In the genomic region with DNA sequence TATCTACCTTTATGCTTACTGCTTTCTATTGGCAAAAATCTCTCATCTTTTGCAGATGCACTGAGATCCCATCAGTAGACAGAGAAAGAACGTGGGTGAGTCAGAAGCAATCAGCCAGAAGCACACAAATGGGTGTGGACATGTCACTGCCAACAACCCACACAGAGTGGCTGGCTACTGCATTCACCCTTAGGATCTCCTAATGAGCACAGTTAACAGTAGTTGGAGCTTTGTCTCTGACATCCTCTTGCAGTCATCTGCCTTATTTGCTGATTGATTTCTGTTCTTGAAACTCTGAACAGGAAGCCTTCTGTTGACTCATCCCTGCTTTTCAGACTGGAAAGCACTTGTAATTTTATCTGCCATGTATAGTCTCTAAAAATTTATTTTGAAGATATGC, we compare ENCODE assay signal across 11 cellular contexts.
DNase-seq lines count a peak whose midpoint lies in the region; ATAC-seq and TF ChIP-seq lines count a peak whose summit lies in the region.
"Had no signal": no experiment of that assay in that cellular context is flagged by ENCODE, and none has a peak within 500 bp of the region (broad histone marks: within the 10 kb centered on the region; RNA-seq: fewer than 3 reads in every experiment).

No MANE protein-coding gene starts in this region.

- H3K36me3 ChIP-seq in sigmoid colon (no peaks in the 10 kb centered on the region), tibial artery (no peaks in the 10 kb centered on the region)

- TF ChIP-seq EP300 in sigmoid colon (IDR thresholded peaks at IDR 0.05) = no peak

- H3K27me3 ChIP-seq in sigmoid colon (no peaks in the 10 kb centered on the region), tibial artery (no peaks in the 10 kb centered on the region)

- no peak overlapping the region for H3K4me3 Mint-ChIP-seq in activated naive CD8-positive, alpha-beta T cell treated with anti-CD3 and anti-CD28 coated beads, Interleukin-2, amount 50 U/mL, for 24 hours
- H3K4me3 Mint-ChIP-seq: nephron had no signal

- H3K27ac Mint-ChIP-seq in activated naive CD8-positive, alpha-beta T cell treated with anti-CD3 and anti-CD28 coated beads, Interleukin-2, amount 50 U/mL, for 24 hours = peak overlapping the region; percentile 28
- H3K27ac Mint-ChIP-seq: nephron had no signal

- WGBS in sigmoid colon, 2 donors = 18 to 55% methylated on average over 1 of the region's 1 CpG

- no peak for TF ChIP-seq CTCF in sigmoid colon (IDR thresholded peaks at IDR 0.05)
- no peak for TF ChIP-seq CTCF in tibial artery (IDR thresholded peaks at IDR 0.05)

- H3K27ac ChIP-seq in sigmoid colon (no peak overlapping the region), tibial artery (no peak overlapping the region)

- H3K36me3 Mint-ChIP-seq in activated naive CD8-positive, alpha-beta T cell treated with anti-CD3 and anti-CD28 coated beads, Interleukin-2, amount 50 U/mL, for 24 hours (ENCODE audit: low read depth) = no peaks in the 10 kb centered on the region

- H3K4me3 ChIP-seq in sigmoid colon (no peak overlapping the region), tibial artery (no peak overlapping the region)

- no peaks in the 10 kb centered on the region for H3K4me1 ChIP-seq in sigmoid colon
- no peaks in the 10 kb centered on the region for H3K4me1 ChIP-seq in tibial artery

- ATAC-seq in activated naive CD8-positive, alpha-beta T cell treated with anti-CD3 and anti-CD28 coated beads, Interleukin-2, amount 50 U/mL, for 24 hours = peak; percentile 99
- no peak for ATAC-seq in GM21619 (IDR thresholded peaks at IDR 0.05; ENCODE audit: unreplicated experiment)

- no peaks in the 10 kb centered on the region for H3K9me3 ChIP-seq in sigmoid colon
- no peaks in the 10 kb centered on the region for H3K9me3 ChIP-seq in tibial artery

- intact Hi-C loops in sigmoid colon (cut with DNase I) = no loop called here
- intact Hi-C loops in tibial artery (cut with DNase I; ENCODE audit: low total_unique reads) = no loop called here

- DNase-seq in stimulated activated naive CD4-positive, alpha-beta T cell treated with Interleukin-2 at 50 U/mL for 16 hours (lab: John Stamatoyannopoulos, UW) = peak; percentile 8
- DNase-seq in stimulated activated naive CD4-positive, alpha-beta T cell (lab: John Stamatoyannopoulos, UW) = no peak
- peak; percentile 11 for DNase-seq in HT1080 (ENCODE audit: low read depth)
- peak; percentile 11 for DNase-seq in activated naive CD8-positive, alpha-beta T cell treated with anti-CD3 and anti-CD28 coated beads, Interleukin-2, amount 50 U/mL, for 24 hours
- DNase-seq in sigmoid colon = no peak
- DNase-seq in medulla oblongata (ENCODE audit: extremely low spot score) = no peak
- DNase-seq in tibial artery = no peak
- DNase-seq: Karpas-422, T-helper 9 cell had no signal

- no peaks in the 10 kb centered on the region for H3K9me3 Mint-ChIP-seq in activated naive CD8-positive, alpha-beta T cell treated with anti-CD3 and anti-CD28 coated beads, Interleukin-2, amount 50 U/mL, for 24 hours

- peaks cover 13% of the 10 kb centered on the region for H3K4me1 Mint-ChIP-seq in activated naive CD8-positive, alpha-beta T cell treated with anti-CD3 and anti-CD28 coated beads, Interleukin-2, amount 50 U/mL, for 24 hours
- H3K4me1 Mint-ChIP-seq: nephron had no signal

- no peak for TF ChIP-seq POLR2A in sigmoid colon (IDR thresholded peaks at IDR 0.05)

- peaks cover 40% of the 10 kb centered on the region for H3K27me3 Mint-ChIP-seq in activated naive CD8-positive, alpha-beta T cell treated with anti-CD3 and anti-CD28 coated beads, Interleukin-2, amount 50 U/mL, for 24 hours

Comparison
In these comparisons a context has a peak if more than half of its experiments do, and no peak if none do; other contexts are left out.
1. DNase-seq: peak in stimulated activated naive CD4-positive, alpha-beta T cell treated with Interleukin-2 at 50 U/mL for 16 hours (single experiment), HT1080 (single experiment) and activated naive CD8-positive, alpha-beta T cell treated with anti-CD3 and anti-CD28 coated beads, Interleukin-2, amount 50 U/mL, for 24 hours (single experiment); none in stimulated activated naive CD4-positive, alpha-beta T cell (0 of 6), sigmoid colon (single experiment), medulla oblongata (single experiment) and tibial artery (0 of 2).